Comparison of ENCODE assay signal across 13 cellular contexts in the genomic region with DNA sequence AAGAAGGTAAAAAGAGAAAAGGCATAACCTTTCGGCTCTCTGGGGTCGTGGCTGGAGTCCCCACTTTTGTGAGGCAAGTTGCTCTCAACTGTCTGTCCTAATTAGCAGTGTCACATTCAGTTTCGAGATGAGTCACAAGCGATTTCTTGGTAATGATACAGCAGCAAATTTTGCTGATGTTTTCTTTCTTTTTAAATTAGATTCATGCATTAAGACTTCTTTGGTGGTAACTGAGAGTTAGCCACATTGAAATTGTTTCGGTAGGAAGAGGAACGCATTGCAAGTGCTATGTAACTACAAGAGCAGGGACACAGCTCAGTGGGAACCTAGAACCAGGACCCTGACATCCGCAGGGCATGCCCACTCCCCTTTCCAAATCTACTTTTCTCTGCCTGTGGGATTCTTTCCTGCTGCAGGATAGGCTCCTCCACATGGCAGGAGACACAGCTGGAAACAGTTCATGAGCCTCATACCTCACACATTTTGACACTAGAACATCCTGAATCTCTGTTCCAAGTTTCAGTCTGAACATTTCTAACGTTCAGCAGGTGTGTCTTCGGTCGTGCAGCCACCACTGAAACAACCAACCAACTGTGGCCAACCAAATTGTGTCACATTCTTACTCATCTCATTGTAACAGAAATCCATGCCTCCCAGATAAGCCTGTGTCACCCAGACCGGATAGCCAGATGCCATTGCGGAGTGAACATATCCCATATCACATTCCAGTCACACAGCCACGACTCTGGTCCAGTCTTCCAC.
DNase-seq lines count a peak whose midpoint lies in the region; ATAC-seq and TF ChIP-seq lines count a peak whose summit lies in the region.
"Had no signal": no experiment of that assay in that cellular context is flagged by ENCODE, and none has a peak within 500 bp of the region (broad histone marks: within the 10 kb centered on the region; RNA-seq: fewer than 3 reads in every experiment).

No MANE protein-coding gene starts in this region.

- intact Hi-C loops in vagina (cut with DNase I), result no loop called here

- ATAC-seq in GM18505 (IDR thresholded peaks at IDR 0.05; ENCODE audit: unreplicated experiment), result peak; percentile 73
- ATAC-seq in GM19455 (IDR thresholded peaks at IDR 0.05; ENCODE audit: unreplicated experiment), result peak; percentile 69
- ATAC-seq in HG02973 (IDR thresholded peaks at IDR 0.05; ENCODE audit: unreplicated experiment), result peak; percentile 61

- TF ChIP-seq CTCF in chondrocyte (IDR thresholded peaks at IDR 0.05), result no peak
- TF ChIP-seq CTCF in vagina (IDR thresholded peaks at IDR 0.05), result no peak

- H3K36me3 Mint-ChIP-seq in chondrocyte (ENCODE audit: low read depth), result no peaks in the 10 kb centered on the region

- H3K4me3 Mint-ChIP-seq in chondrocyte (ENCODE audit: unreplicated experiment), result no peak overlapping the region
- H3K4me3 Mint-ChIP-seq: stimulated activated naive CD8-positive, alpha-beta T cell treated with anti-CD3 and anti-CD28 coated beads, Interleukin-15, Interleukin-2, amounts not matched to agents 100 ng/mL and 50 ng/mL, for 24 hours had no signal

- H3K4me3 ChIP-seq in vagina, result no peak overlapping the region

- no peaks in the 10 kb centered on the region for H3K4me1 Mint-ChIP-seq in chondrocyte (ENCODE audit: low read depth)

- TF ChIP-seq POLR2A in GM18505 (IDR thresholded peaks at IDR 0.05; ENCODE audit: borderline replicate concordance, extremely low read depth, insufficient read depth, insufficient read length) (no peak), vagina (IDR thresholded peaks at IDR 0.05) (no peak)

- no peaks in the 10 kb centered on the region for H3K9me3 ChIP-seq in vagina

- no peak overlapping the region for H3K27ac Mint-ChIP-seq in chondrocyte (ENCODE audit: unreplicated experiment)
- H3K27ac Mint-ChIP-seq: activated T-cell treated with anti-CD3 and anti-CD28 coated beads, Interleukin-2, amount 50 U/mL, for 72 hours; stimulated activated naive CD8-positive, alpha-beta T cell treated with anti-CD3 and anti-CD28 coated beads, Interleukin-15, Interleukin-2, amounts not matched to agents 100 ng/mL and 50 ng/mL, for 24 hours had no signal

- H3K27ac ChIP-seq in vagina, result no peak overlapping the region

- no peaks in the 10 kb centered on the region for H3K36me3 ChIP-seq in vagina

- no peaks in the 10 kb centered on the region for H3K4me1 ChIP-seq in vagina

- H3K27me3 ChIP-seq in vagina, result no peaks in the 10 kb centered on the region

- peaks cover under 1% of the 10 kb centered on the region for H3K9me3 Mint-ChIP-seq in chondrocyte (ENCODE audit: low read depth)

- DNase-seq in RPMI8226 (peak; percentile 80), chondrocyte (ENCODE audit: low spot score) (no peak), vagina (ENCODE audit: extremely low spot score in 2 of 2) (no peak), AML-193 (lab: John Stamatoyannopoulos, UW) (no peak), NCI-H1436 (lab: John Stamatoyannopoulos, UW) (no peak)
- DNase-seq: activated T-cell treated with anti-CD3 and anti-CD28 coated beads, Interleukin-2, amount 50 U/mL, for 72 hours; DMS53; mesendoderm; NCI-H1417 had no signal

- peaks cover 12% of the 10 kb centered on the region for H3K27me3 Mint-ChIP-seq in chondrocyte (ENCODE audit: low read depth)
